ENCODE assay signal across 1 cellular context in genomic region chr16:28166394-28167208, GRCh38.
TF ChIP-seq lines count a peak whose summit lies in the region.

No MANE protein-coding gene starts in this region.

TF ChIP-seq in K562, 482 proteins besides CTCF, POLR2A, EP300 and RAD21 (continued from another document):
- TF ChIP-seq PRDM10 (IDR thresholded peaks at IDR 0.05; ENCODE audit: partially characterized antibody) (peak; percentile 71), FOSL1 (tag; conservative IDR thresholded peaks at IDR 0.05) (peak; percentile 35; the same call in 1 of the 2 replicates), ZNF140 (CRISPR knock-in tag; IDR thresholded peaks at IDR 0.05) (no peak)
TF ChIP-seq in K562: peak in this region for 4.
